ENCODE assay signal across 1 cellular context in genomic region chr22:36433318-36434231, GRCh38.
TF ChIP-seq lines count a peak whose summit lies in the region.

No MANE protein-coding gene starts in this region.

TF ChIP-seq in GM23338, 12 proteins besides CTCF, POLR2A, EP300 and RAD21 (continued from another document):
- no peak for TF ChIP-seq ZNF462 (CRISPR knock-in tag; IDR thresholded peaks at IDR 0.05)
- no peak for TF ChIP-seq POLR2AphosphoS5 (IDR thresholded peaks at IDR 0.05; ENCODE audit: low read depth)
- no peak for TF ChIP-seq ZNF114 (CRISPR knock-in tag; IDR thresholded peaks at IDR 0.05)
- no peak for TF ChIP-seq EZH2phosphoT487 (IDR thresholded peaks at IDR 0.05; ENCODE audit: unreplicated experiment)
- no peak for TF ChIP-seq CREB1 (CRISPR knock-in tag; IDR thresholded peaks at IDR 0.05; ENCODE audit: low read depth)
- TF ChIP-seq STAT1 (IDR thresholded peaks at IDR 0.05; ENCODE audit: unreplicated experiment) = no peak
- TF ChIP-seq ETS1 (IDR thresholded peaks at IDR 0.05) = no peak
- TF ChIP-seq EZH2 (IDR thresholded peaks at IDR 0.05; ENCODE audit: low read depth, unreplicated experiment) = no peak
- no peak for TF ChIP-seq ZNF331 (CRISPR knock-in tag; IDR thresholded peaks at IDR 0.05; ENCODE audit: low read depth)
